ENCODE assay signal across 8 cellular contexts in the genomic region with DNA sequence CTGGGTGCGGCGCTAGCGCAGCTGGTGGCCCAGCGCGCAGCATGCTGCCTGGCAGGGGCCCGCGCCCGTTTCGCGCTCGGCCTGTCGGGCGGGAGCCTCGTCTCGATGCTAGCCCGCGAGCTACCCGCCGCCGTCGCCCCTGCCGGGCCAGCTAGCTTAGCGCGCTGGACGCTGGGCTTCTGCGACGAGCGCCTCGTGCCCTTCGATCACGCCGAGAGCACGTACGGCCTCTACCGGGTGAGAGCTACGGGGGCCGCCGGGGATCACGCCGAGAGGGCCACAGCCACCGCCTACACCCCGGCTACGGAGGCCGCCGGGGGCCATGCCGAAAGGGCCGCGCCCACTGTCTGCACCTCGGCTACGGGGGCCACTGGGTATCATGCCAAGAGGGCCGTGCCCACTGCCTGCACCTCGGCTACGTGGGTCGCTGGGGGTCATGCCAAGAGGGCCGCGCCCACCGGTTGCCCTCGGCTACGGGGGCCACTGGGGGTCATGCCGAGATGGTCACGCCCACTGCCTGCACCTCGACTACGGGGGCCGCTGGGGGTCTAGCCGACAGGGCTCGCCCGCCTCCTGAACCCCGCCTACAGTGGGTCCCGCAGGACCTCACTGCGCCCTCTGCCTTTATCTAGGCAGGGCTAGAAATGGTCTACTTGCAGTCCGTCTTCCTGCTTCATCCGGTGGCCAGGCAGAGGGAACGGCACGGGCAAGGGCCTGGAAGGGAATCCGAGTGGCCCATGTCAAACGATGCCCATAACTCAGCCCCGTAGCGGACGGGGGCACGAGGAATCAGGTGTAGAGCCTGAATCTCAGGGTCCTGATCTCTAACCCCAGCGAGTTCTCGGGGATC. TPM values are rescaled to one million over a fixed set of nuclear protein-coding genes. Genes with fewer than 3 reads are reported as not detected.
DNase-seq lines count a peak whose midpoint lies in the region; ATAC-seq and TF ChIP-seq lines count a peak whose summit lies in the region.

No MANE protein-coding gene starts in this region.

- peak; percentile 87 for DNase-seq in CMK (ENCODE audit: low read depth)
- peak; percentile 80 for DNase-seq in OCI-LY7 (ENCODE audit: low spot score)
- DNase-seq in activated T-cell treated with anti-CD3 and anti-CD28 coated beads for 4 hours = peak; percentile 76
- DNase-seq in stimulated activated CD8-positive, alpha-beta memory T cell treated with anti-CD3 and anti-CD28 coated beads, Interleukin-7, amount 100 ng/mL, for 24 hours (ENCODE audit: low read depth) = peak; percentile 76

- H3K9me2 ChIP-seq in OCI-LY7 (ENCODE audit: insufficient read depth, low read length) = no peaks in the 10 kb centered on the region

- CTCF ChIA-PET in OCI-LY7 (lab: Charles Lee; ENCODE audit: unreplicated experiment) = interaction anchor here (0.6 to 2.1 kb wide), 4 partner anchors 11 to 18 kb away, joined by 3 to 7 read pairs (median 4); no protein-coding TSS in a partner anchor

- peak overlapping the region; percentile 24; the same call in 1 of the 2 replicates for H2AFZ ChIP-seq in OCI-LY7 (ENCODE audit: low read length)

- 1% methylated on average over 77 to 82 of the region's 82 CpGs for WGBS in esophagus, 2 donors

- H3K27me3 ChIP-seq in esophagus (ENCODE audit: control insufficient read depth in 1 of 2, insufficient read depth in 2 of 2, low read length in 2 of 2) (no peaks in the 10 kb centered on the region), muscle layer of duodenum (ENCODE audit: low read depth, low read length) (no peaks in the 10 kb centered on the region)

- POLR2A ChIA-PET in OCI-LY7 (lab: Charles Lee) = interaction anchor here (0.9 to 4.4 kb wide), 4 partner anchors 11 to 348 kb away, joined by 3 to 33 read pairs (median 9); a partner anchor contains a TSS

- H3K4me2 ChIP-seq in OCI-LY7 (ENCODE audit: low read length) = peak overlapping the region; percentile 97

- peak overlapping the region; percentile 83 for H3K4me3 ChIP-seq in OCI-LY7 (ENCODE audit: low read depth, low read length, poor library complexity, severe bottlenecking)
- peak overlapping the region; percentile 78 to 95 for H3K4me3 ChIP-seq in esophagus (ENCODE audit: low read depth in 1 of 2, low read length in 2 of 2)
- H3K4me3 ChIP-seq in muscle layer of duodenum (ENCODE audit: low read depth in 1 of 2, low read length in 2 of 2) = peak overlapping the region; percentile 66 to 80

- H3K36me3 ChIP-seq in OCI-LY7 (ENCODE audit: insufficient read depth, low read length) = peaks cover 24% of the 10 kb centered on the region
- H3K36me3 ChIP-seq in esophagus (ENCODE audit: control insufficient read depth in 2 of 2, insufficient read depth in 2 of 2, low read length in 1 of 2) = peaks cover 0 to under 1% of the 10 kb centered on the region in 2 donors
- H3K36me3 ChIP-seq in muscle layer of duodenum (ENCODE audit: control insufficient read depth in 1 of 2, insufficient read depth in 2 of 2, low read length in 2 of 2) = peaks cover 0 to 16% of the 10 kb centered on the region in 2 donors

- H3K4me1 ChIP-seq in OCI-LY7 (ENCODE audit: insufficient read depth, low read length, poor library complexity, severe bottlenecking) (peaks cover 17% of the 10 kb centered on the region), esophagus (ENCODE audit: control insufficient read depth in 2 of 2, insufficient read depth in 2 of 2, low read length in 1 of 2) (peaks cover 0 to 2% of the 10 kb centered on the region in 2 donors), muscle layer of duodenum (ENCODE audit: control insufficient read depth in 1 of 2, insufficient read depth in 2 of 2, low read length in 2 of 2) (peaks cover 5 to 25% of the 10 kb centered on the region in 2 donors)

- peak; percentile 51 for TF ChIP-seq CTCF in OCI-LY7 (conservative IDR thresholded peaks at IDR 0.05; ENCODE audit: low read length)

- BruUV-seq in OCI-LY7 (replicated peaks; lab: Mats Ljungman, UMichigan) = TSS peak; percentile 52

- H3K79me2 ChIP-seq in OCI-LY7 (ENCODE audit: insufficient read depth, low read depth, low read length) = peaks cover 28% of the 10 kb centered on the region

- ATAC-seq in GM19397 (IDR thresholded peaks at IDR 0.05; ENCODE audit: unreplicated experiment) (peak; percentile 62), HG03558 (IDR thresholded peaks at IDR 0.05; ENCODE audit: extremely low read depth, unreplicated experiment) (peak; percentile 26)

- peak overlapping the region; percentile 74 for H3K27ac ChIP-seq in OCI-LY7 (ENCODE audit: low read depth, low read length, poor library complexity, severe bottlenecking)
- H3K27ac ChIP-seq in esophagus (ENCODE audit: low read depth in 2 of 2, low read length in 1 of 2) = peak overlapping the region; percentile 99
- H3K27ac ChIP-seq in muscle layer of duodenum (ENCODE audit: low read length) = peak overlapping the region; percentile 78

- H4K20me1 ChIP-seq in OCI-LY7 (ENCODE audit: insufficient read depth, low read length) = no peaks in the 10 kb centered on the region

- intact Hi-C loops in OCI-LY7 (cut with micrococcal nuclease; ENCODE audit: unreplicated experiment) = loop anchor here (1.0 to 5.0 kb wide), 2 partner anchors 11 to 105 kb away; a partner anchor contains a TSS

- H3K9me3 ChIP-seq in OCI-LY7 (ENCODE audit: low read length) = no peaks in the 10 kb centered on the region
- H3K9me3 ChIP-seq in esophagus (ENCODE audit: control insufficient read depth in 2 of 2, insufficient read depth in 1 of 2, low read depth in 1 of 2, low read length in 1 of 2) = peaks cover 0 to under 1% of the 10 kb centered on the region in 2 donors
- no peaks in the 10 kb centered on the region for H3K9me3 ChIP-seq in muscle layer of duodenum (ENCODE audit: control insufficient read depth in 1 of 2, low read length in 2 of 2)

RNA-seq across cellular contexts. Expression of a gene that starts 0.5 kb away (rescaled TPM):
- total RNA-seq in OCI-LY7 (2014; rRNA removed; shearing (Covaris generic)) = 86.5 and 107 TPM in 2 replicates
- 146 and 158 TPM in 2 replicates for total RNA-seq in OCI-LY7 (2022)
- 100 to 1,000 TPM in 1 of 2 donors, 10 to 100 TPM in 1; 90.6 to 119 TPM for polyA plus RNA-seq in esophagus

RNA-seq across cellular contexts. Expression of a gene that starts 41.6 kb away (rescaled TPM):
- 2.5 and 3.3 TPM in 2 replicates for total RNA-seq in OCI-LY7 (2014; rRNA removed; shearing (Covaris generic))
- total RNA-seq in OCI-LY7 (2022) = 2.7 and 3.2 TPM in 2 replicates
- polyA plus RNA-seq in esophagus = 1 to 10 TPM; 5.4 to 8.7 TPM

RNA-seq across cellular contexts. Expression of a gene that starts 43.5 kb away (rescaled TPM):
- total RNA-seq in OCI-LY7 (2014; rRNA removed; shearing (Covaris generic)) = 43.0 and 49.6 TPM in 2 replicates
- total RNA-seq in OCI-LY7 (2022) = 57.2 and 68.6 TPM in 2 replicates
- 10 to 100 TPM; 23.6 to 24.8 TPM for polyA plus RNA-seq in esophagus

RNA-seq across cellular contexts. Expression of a gene that starts 51.2 kb away (rescaled TPM):
- total RNA-seq in OCI-LY7 (2014; rRNA removed; shearing (Covaris generic)) = not detected in 2 replicates
- total RNA-seq in OCI-LY7 (2022) = not detected in 2 replicates
- polyA plus RNA-seq in esophagus = not detected

Comparison
In these comparisons a context has a peak if more than half of its experiments do, and no peak if none do; other contexts are left out.
1. Peak in every context shown above with its lines: DNase-seq, ATAC-seq, H3K4me3 ChIP-seq and H3K27ac ChIP-seq.